Comparison of ENCODE assay signal across 16 cellular contexts in the genomic region with DNA sequence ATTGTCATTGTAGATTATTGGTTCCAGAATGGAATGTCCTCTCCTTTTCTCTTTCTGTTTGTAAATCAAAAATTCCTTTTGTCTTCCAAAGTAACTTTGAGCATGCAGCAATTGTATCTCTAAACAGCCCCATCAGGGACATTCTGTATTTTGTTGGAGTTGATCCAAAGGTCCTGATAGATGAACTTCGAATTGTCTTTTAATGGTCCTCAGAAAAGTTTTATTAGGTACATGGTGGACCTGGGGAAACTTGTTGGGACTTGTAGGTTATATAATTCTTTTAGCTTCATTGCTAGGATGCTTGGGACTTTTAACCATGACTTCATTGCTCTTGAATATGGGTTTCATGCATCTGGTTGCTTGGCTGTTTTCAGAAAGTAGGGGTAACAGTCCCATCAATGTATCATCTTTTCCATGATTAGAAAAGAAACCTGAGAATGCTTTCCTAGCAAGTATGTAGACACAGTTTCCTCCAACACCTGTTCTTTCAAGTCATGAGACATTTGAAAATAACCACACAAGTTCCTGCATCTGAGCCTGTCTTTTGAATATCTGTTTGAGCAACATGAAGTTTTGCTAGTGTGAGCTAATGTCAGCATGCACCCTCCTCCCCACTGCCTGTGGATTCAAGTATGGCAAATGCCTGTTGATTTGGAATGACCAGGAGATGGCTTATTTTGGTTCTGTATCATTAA.
DNase-seq lines count a peak whose midpoint lies in the region; ATAC-seq and TF ChIP-seq lines count a peak whose summit lies in the region.
"Had no signal": no experiment of that assay in that cellular context is flagged by ENCODE, and none has a peak within 500 bp of the region (broad histone marks: within the 10 kb centered on the region; RNA-seq: fewer than 3 reads in every experiment).

No MANE protein-coding gene starts in this region.

- H3K27ac ChIP-seq in GM23338 (ENCODE audit: low read depth) (no peak overlapping the region), OCI-LY7 (ENCODE audit: low read depth, low read length, poor library complexity, severe bottlenecking) (no peak overlapping the region), mesendoderm (ENCODE audit: low read depth, low read length) (no peak overlapping the region)
- H3K27ac ChIP-seq: hepatocyte, lower lobe of right lung, right lobe of liver had no signal

- no peak overlapping the region for H2BK15ac ChIP-seq in mesendoderm (replicated peaks; ENCODE audit: low read depth)

- peaks cover 6% of the 10 kb centered on the region; the same call in 1 of the 2 replicates for H3K9me2 ChIP-seq in GM23338 (ENCODE audit: insufficient read depth)
- no peaks in the 10 kb centered on the region for H3K9me2 ChIP-seq in OCI-LY7 (ENCODE audit: insufficient read depth, low read length)

- no peak overlapping the region for H2BK5ac ChIP-seq in mesendoderm (ENCODE audit: low read length)

- intact Hi-C loops in OCI-LY7 (cut with micrococcal nuclease; ENCODE audit: unreplicated experiment) = no loop called here

- no peak overlapping the region for H4K8ac ChIP-seq in mesendoderm (ENCODE audit: low read depth, low read length)

- POLR2A ChIA-PET in OCI-LY7 (lab: Charles Lee) = interaction anchor here (0.6 to 0.8 kb wide), 4 partner anchors 9 to 973 kb away, joined by 3 read pairs; no protein-coding TSS in a partner anchor

- no peak for TF ChIP-seq CTCF in GM23338 (conservative IDR thresholded peaks at IDR 0.05; ENCODE audit: low read depth in 2 of 2)
- no peak for TF ChIP-seq CTCF in OCI-LY7 (conservative IDR thresholded peaks at IDR 0.05; ENCODE audit: low read length)
- no peak for TF ChIP-seq CTCF in nephron (IDR thresholded peaks at IDR 0.05; ENCODE audit: unreplicated experiment in 3 of 3)

- no peak overlapping the region for H3K18ac ChIP-seq in mesendoderm (ENCODE audit: low read length)

- H3K79me1 ChIP-seq in mesendoderm (ENCODE audit: low read length) = no peaks in the 10 kb centered on the region

- H3K27ac Mint-ChIP-seq in GM23338 = no peak overlapping the region
- H3K27ac Mint-ChIP-seq in nephron = peak overlapping the region; percentile 22 to 59 (median 57)

- H3K23ac ChIP-seq in mesendoderm (ENCODE audit: low read length) = no peak overlapping the region

- H3K36me3 ChIP-seq in GM23338 (ENCODE audit: insufficient read depth) = no peaks in the 10 kb centered on the region
- H3K36me3 ChIP-seq in OCI-LY7 (ENCODE audit: insufficient read depth, low read length) = no peaks in the 10 kb centered on the region
- H3K36me3 ChIP-seq in mesendoderm (ENCODE audit: control insufficient read depth, insufficient read depth, low read length) = no peaks in the 10 kb centered on the region
- H3K36me3 ChIP-seq: BE2C, lower lobe of right lung, right lobe of liver had no signal

- H3K27me3 ChIP-seq in GM23338 (ENCODE audit: insufficient read depth) = no peaks in the 10 kb centered on the region
- H3K27me3 ChIP-seq in mesendoderm (ENCODE audit: insufficient read depth, low read length, poor library complexity) = no peaks in the 10 kb centered on the region
- H3K27me3 ChIP-seq: BE2C, hepatocyte, right lobe of liver had no signal

- no peaks in the 10 kb centered on the region for H3K36me3 Mint-ChIP-seq in GM23338 (ENCODE audit: low read depth)
- no peaks in the 10 kb centered on the region for H3K36me3 Mint-ChIP-seq in nephron (ENCODE audit: low read depth)

- ATAC-seq in activated CD4-positive, CD25-positive, alpha-beta regulatory T cell treated with anti-CD3 and anti-CD28 coated beads, Interleukin-2, amount 50 U/mL, for 24 hours = peak; percentile 45 to 53
- ATAC-seq in GM23338 = no peak
- no peak for ATAC-seq in GM21423 (IDR thresholded peaks at IDR 0.05; ENCODE audit: unreplicated experiment)
- ATAC-seq: lower lobe of right lung had no signal

- H2AFZ ChIP-seq in GM23338 (no peak overlapping the region), OCI-LY7 (ENCODE audit: low read length) (peak overlapping the region; percentile 47; the same call in 1 of the 2 replicates)
- H2AFZ ChIP-seq: hepatocyte had no signal

- H4K20me1 ChIP-seq in GM23338 (replicated peaks; ENCODE audit: insufficient read depth) (no peaks in the 10 kb centered on the region), OCI-LY7 (ENCODE audit: insufficient read depth, low read length) (no peaks in the 10 kb centered on the region)

- H4K5ac ChIP-seq in mesendoderm (ENCODE audit: low read length) = no peak overlapping the region

- no peak overlapping the region for H2BK120ac ChIP-seq in mesendoderm (ENCODE audit: low read depth, low read length)

- H3K9me3 ChIP-seq in OCI-LY7 (ENCODE audit: low read length) = no peaks in the 10 kb centered on the region
- H3K9me3 ChIP-seq: BE2C, lower lobe of right lung, right lobe of liver had no signal

- no peak overlapping the region for H2AK5ac ChIP-seq in mesendoderm (ENCODE audit: low read length)

- WGBS in mesendoderm (ENCODE audit: extremely low coverage, insufficient coverage, low lambda C conversion rate) = no CpG with 5 or more reads among the region's 1 CpG

- H3K9me3 Mint-ChIP-seq in GM23338 = no peaks in the 10 kb centered on the region
- peaks cover 2% of the 10 kb centered on the region for H3K9me3 Mint-ChIP-seq in nephron

- H3K4me1 Mint-ChIP-seq in GM23338 (peaks cover 14% of the 10 kb centered on the region; the same call in 2 of the 3 replicates), nephron (peaks cover 40% of the 10 kb centered on the region)

- CTCF ChIA-PET in OCI-LY7 (lab: Charles Lee; ENCODE audit: unreplicated experiment) = no interaction called here

- no TSS peak for BruUV-seq in OCI-LY7 (replicated peaks; lab: Mats Ljungman, UMichigan)

- H3K27me3 Mint-ChIP-seq in GM23338 (ENCODE audit: insufficient read depth, low read depth, poor library complexity) (no peaks in the 10 kb centered on the region), nephron (ENCODE audit: low read depth) (no peaks in the 10 kb centered on the region)

- H3F3A ChIP-seq in GM23338 (replicated peaks; ENCODE audit: low read depth) = no peaks in the 10 kb centered on the region

- H3K4me1 ChIP-seq in GM23338 (ENCODE audit: insufficient read depth) (peaks cover 7% of the 10 kb centered on the region; the same call in 1 of the 2 replicates), OCI-LY7 (ENCODE audit: insufficient read depth, low read length, poor library complexity, severe bottlenecking) (peaks cover 17% of the 10 kb centered on the region), mesendoderm (ENCODE audit: control insufficient read depth, low read depth, low read length) (no peaks in the 10 kb centered on the region)
- H3K4me1 ChIP-seq: BE2C, lower lobe of right lung, right lobe of liver had no signal

- no peak overlapping the region for H3K4me2 ChIP-seq in GM23338
- H3K4me2 ChIP-seq in OCI-LY7 (ENCODE audit: low read length) = peak overlapping the region; percentile 27; the same call in 1 of the 2 replicates
- no peak overlapping the region for H3K4me2 ChIP-seq in mesendoderm (ENCODE audit: low read length)
- H3K4me2 ChIP-seq: hepatocyte had no signal

- H3K9ac ChIP-seq in mesendoderm (ENCODE audit: low read length) = no peak overlapping the region

- H3K56ac ChIP-seq in mesendoderm (ENCODE audit: low read length) = no peak overlapping the region

- H3K4me3 ChIP-seq in GM23338 (no peak overlapping the region), OCI-LY7 (ENCODE audit: low read depth, low read length, poor library complexity, severe bottlenecking) (no peak overlapping the region), mesendoderm (ENCODE audit: low read length) (no peak overlapping the region)
- H3K4me3 ChIP-seq: hepatocyte, lower lobe of right lung, right lobe of liver had no signal

- no peak overlapping the region for H3K4me3 Mint-ChIP-seq in GM23338
- no peak overlapping the region for H3K4me3 Mint-ChIP-seq in nephron

- no peak for DNase-seq in activated CD4-positive, CD25-positive, alpha-beta regulatory T cell (lab: John Stamatoyannopoulos, UW)
- DNase-seq in GM23338 (ENCODE audit: low spot score) (peak; percentile 15), OCI-LY7 (ENCODE audit: low spot score) (peak; percentile 39), mesendoderm (no peak), D341Med (ENCODE audit: low spot score) (no peak)
- DNase-seq: activated CD4-positive, alpha-beta T cell treated with anti-CD3 and anti-CD28 coated beads for 4 hours; BE2C; GOT3; lower lobe of right lung; NCI-H1694 treated with DMSO at 0.1 percent for 48 hours; NCI-H446; right lobe of liver had no signal

- H3K4ac ChIP-seq in mesendoderm (ENCODE audit: low read depth, low read length) = no peak overlapping the region

- H3K79me2 ChIP-seq in GM23338 (replicated peaks; ENCODE audit: insufficient read depth) (no peaks in the 10 kb centered on the region), OCI-LY7 (ENCODE audit: insufficient read depth, low read depth, low read length) (no peaks in the 10 kb centered on the region), mesendoderm (ENCODE audit: control insufficient read depth, insufficient read depth, low read length) (no peaks in the 10 kb centered on the region)
- H3K79me2 ChIP-seq: hepatocyte had no signal

Comparison
In these comparisons a context has a peak if more than half of its experiments do, and no peak if none do; other contexts are left out.
1. ATAC-seq: peak in activated CD4-positive, CD25-positive, alpha-beta regulatory T cell treated with anti-CD3 and anti-CD28 coated beads, Interleukin-2, amount 50 U/mL, for 24 hours (2 of 2); none in GM23338 (single experiment) and GM21423 (single experiment).
2. DNase-seq: peak in GM23338 (single experiment) and OCI-LY7 (single experiment); none in activated CD4-positive, CD25-positive, alpha-beta regulatory T cell (0 of 4), mesendoderm (single experiment) and D341Med (single experiment).